7 cellular contexts compared by ENCODE assay signal in the genomic region with DNA sequence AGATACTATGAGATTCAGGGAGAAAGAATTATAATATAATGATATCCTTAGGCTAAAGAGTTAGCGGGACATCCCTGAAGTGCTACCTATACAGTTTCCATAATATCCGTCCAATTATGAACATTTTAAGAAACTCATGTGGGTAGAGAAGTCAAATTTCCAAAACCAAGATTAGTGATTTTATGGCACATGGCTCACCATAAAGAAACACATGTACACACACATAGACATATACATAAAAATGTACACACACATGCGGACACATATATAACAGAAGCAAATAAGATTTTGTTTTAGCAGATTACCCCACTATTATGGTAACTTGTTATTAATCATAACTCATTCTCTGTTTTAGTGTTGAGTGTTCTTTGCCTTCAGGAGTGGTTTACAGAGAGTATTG.
"Had no signal": no experiment of that assay in that cellular context is flagged by ENCODE, and none has a peak within 500 bp of the region (broad histone marks: within the 10 kb centered on the region; RNA-seq: fewer than 3 reads in every experiment).

No MANE protein-coding gene starts in this region.

- FAIRE-seq: HTR-8/SVneo, K562 had no signal

- H3K27ac ChIP-seq: HL-60, KMS-11 had no signal

- DNase-seq: IMR-90, KBM-7, KG1 had no signal

- H3K9ac ChIP-seq: KMS-11 had no signal

- ATAC-seq: K562 had no signal

- H3K4me2 ChIP-seq: KMS-11 had no signal

- H3K4me3 ChIP-seq: K562 had no signal
